In the genomic region with DNA sequence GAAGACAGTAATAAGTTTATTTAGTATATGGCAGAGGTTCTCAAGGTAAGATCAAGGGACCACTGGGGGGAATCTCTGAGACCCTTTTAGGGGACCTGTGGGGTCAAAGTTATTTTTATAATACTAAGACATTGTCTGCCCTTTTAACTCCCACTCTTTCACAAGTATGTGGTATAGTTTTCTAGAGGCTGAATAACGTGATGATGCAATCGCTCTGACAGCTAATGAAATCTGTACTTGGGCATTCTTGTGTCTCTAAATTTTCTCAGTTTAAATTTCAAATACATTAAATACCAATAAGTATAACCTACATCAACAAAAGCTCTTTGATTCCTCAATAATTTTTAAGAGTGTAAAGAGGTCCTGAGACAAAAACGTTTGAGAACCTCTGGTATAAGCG, we compare ENCODE assay signal across 18 cellular contexts.
DNase-seq lines count a peak whose midpoint lies in the region; ATAC-seq, FAIRE-seq and TF ChIP-seq lines count a peak whose summit lies in the region.
"Had no signal": no experiment of that assay in that cellular context is flagged by ENCODE, and none has a peak within 500 bp of the region (broad histone marks: within the 10 kb centered on the region; RNA-seq: fewer than 3 reads in every experiment).

No MANE protein-coding gene starts in this region.

- ATAC-seq in A549 (no peak), HCT116 (no peak), T-helper 17 cell (no peak), HG03442 (IDR thresholded peaks at IDR 0.05; ENCODE audit: unreplicated experiment) (no peak), HG03565 (IDR thresholded peaks at IDR 0.05; ENCODE audit: unreplicated experiment) (no peak)
- ATAC-seq: effector memory CD8-positive, alpha-beta T cell had no signal

- H3K4me1 Mint-ChIP-seq in T-helper 17 cell (peaks cover 10% of the 10 kb centered on the region), endodermal cell (no peaks in the 10 kb centered on the region), Calu3 (ENCODE audit: low read depth, unreplicated experiment) (no peaks in the 10 kb centered on the region)

- H3K27me3 Mint-ChIP-seq in T-helper 17 cell (no peaks in the 10 kb centered on the region), endodermal cell (ENCODE audit: insufficient read depth) (no peaks in the 10 kb centered on the region), Calu3 (ENCODE audit: unreplicated experiment) (no peaks in the 10 kb centered on the region)
- H3K27me3 Mint-ChIP-seq: effector memory CD8-positive, alpha-beta T cell had no signal

- POLR2A ChIA-PET in A549 (lab: Yijun Ruan, JAX), result no interaction called here
- POLR2A ChIA-PET in HCT116 (lab: Charles Lee), result no interaction called here

- no peak for TF ChIP-seq EP300 in A549 (IDR thresholded peaks at IDR 0.05)

- H3K27ac ChIP-seq in A549 (peak overlapping the region; percentile 7 to 38; a peak in 2 of 6 replicates), HCT116 (ENCODE audit: low read depth, low read length) (no peak overlapping the region), endodermal cell (ENCODE audit: low read depth, low read length) (no peak overlapping the region)
- H3K27ac ChIP-seq: vagina had no signal

- peaks cover 6% of the 10 kb centered on the region for H3K36me3 Mint-ChIP-seq in T-helper 17 cell (ENCODE audit: low read depth)
- H3K36me3 Mint-ChIP-seq in endodermal cell (ENCODE audit: low read depth), result peaks cover 4% of the 10 kb centered on the region
- H3K36me3 Mint-ChIP-seq in Calu3 (ENCODE audit: insufficient read depth, unreplicated experiment), result no peaks in the 10 kb centered on the region

- H3K36me3 ChIP-seq in HCT116 (ENCODE audit: control insufficient read depth in 1 of 2, insufficient read depth in 2 of 2, low read length in 2 of 2) (no peaks in the 10 kb centered on the region), endodermal cell (ENCODE audit: control insufficient read depth, insufficient read depth, low read length) (no peaks in the 10 kb centered on the region)
- H3K36me3 ChIP-seq: HAP-1, vagina had no signal

- no peak overlapping the region for H3K4me3 Mint-ChIP-seq in T-helper 17 cell
- no peak overlapping the region for H3K4me3 Mint-ChIP-seq in endodermal cell
- H3K4me3 Mint-ChIP-seq in Calu3 (ENCODE audit: low read depth, unreplicated experiment), result no peak overlapping the region
- H3K4me3 Mint-ChIP-seq: effector memory CD8-positive, alpha-beta T cell; T-helper 2 cell treated with Interferon-gamma antibody and Interleukin-4, amounts not matched to agents 5 μg/mL and 100 μg/mL, for 36 hours had no signal

- no peaks in the 10 kb centered on the region for H4K20me1 ChIP-seq in HCT116 (ENCODE audit: insufficient read depth)

- CTCF ChIA-PET in A549 (lab: Yijun Ruan, JAX) (interaction anchor here (0.7 to 1.3 kb wide), 3 partner anchors 21 to 131 kb away, joined by 3 to 4 read pairs (median 4); no protein-coding TSS in a partner anchor), HCT116 (lab: Charles Lee) (no interaction called here), Calu3 (lab: Charles Lee) (no interaction called here)

- H3K4me1 ChIP-seq in A549 (peaks cover 9% of the 10 kb centered on the region; the same call in 2 of the 3 replicates), HCT116 (ENCODE audit: control insufficient read depth in 1 of 2, insufficient read depth in 2 of 2, low read length in 2 of 2) (no peaks in the 10 kb centered on the region), endodermal cell (ENCODE audit: control insufficient read depth, insufficient read depth, low read length) (no peaks in the 10 kb centered on the region)
- H3K4me1 ChIP-seq: HAP-1, vagina had no signal

- H3K9me3 Mint-ChIP-seq in endodermal cell (no peaks in the 10 kb centered on the region), Calu3 (ENCODE audit: low read depth, unreplicated experiment) (no peaks in the 10 kb centered on the region)
- H3K9me3 Mint-ChIP-seq: effector memory CD8-positive, alpha-beta T cell; T-helper 2 cell treated with Interferon-gamma antibody and Interleukin-4, amounts not matched to agents 5 μg/mL and 100 μg/mL, for 36 hours had no signal

- RAD21 ChIA-PET in HCT116 (lab: Charles Lee; ENCODE audit: low non-redundant PET in 1 of 2, low total read pairs in 2 of 2, uncharacterized antibody in 2 of 2, unreplicated experiment in 2 of 2), result no interaction called here

- H3K4me3 ChIP-seq in A549 (no peak overlapping the region), HCT116 (replicated peaks in 1 of 2; ENCODE audit: low read depth in 1 of 2, low read length in 2 of 2) (no peak overlapping the region), endodermal cell (ENCODE audit: low read length) (no peak overlapping the region)
- H3K4me3 ChIP-seq: HAP-1, vagina had no signal

- H3K79me2 ChIP-seq in HCT116 (ENCODE audit: insufficient read depth, low read length), result no peaks in the 10 kb centered on the region

- H3K4me2 ChIP-seq in A549 (peak overlapping the region; percentile 28; the same call in 2 of the 3 replicates), HCT116 (ENCODE audit: low read length) (no peak overlapping the region)

- 69% methylated on average over 4 of the region's 4 CpGs for WGBS in A549 (ENCODE audit: missing lambda C conversion rate)
- 80 to 100% methylated on average over 2 to 3 of the region's 4 CpGs for WGBS in endodermal cell (ENCODE audit: insufficient coverage in 1 of 2, insufficient read length in 1 of 2), 2 experiments

- H3K9me3 ChIP-seq in A549 (no peaks in the 10 kb centered on the region), HCT116 (ENCODE audit: control insufficient read depth in 1 of 2, insufficient read depth in 1 of 2, low read depth in 1 of 2, low read length in 2 of 2) (no peaks in the 10 kb centered on the region), T-helper 17 cell (ENCODE audit: control insufficient read depth, low read length, poor library complexity, severe bottlenecking) (no peaks in the 10 kb centered on the region), endodermal cell (ENCODE audit: control insufficient read depth, low read length) (no peaks in the 10 kb centered on the region)
- H3K9me3 ChIP-seq: HAP-1, vagina had no signal

- intact Hi-C loops in HCT116 (cut with micrococcal nuclease) (no loop called here), Calu3 (cut with micrococcal nuclease; ENCODE audit: unreplicated experiment) (no loop called here)

- DNase-seq in A549 (ENCODE audit: low read depth in 1 of 2, low spot score in 1 of 2) (no peak), HCT116 (ENCODE audit: low read depth, low spot score) (no peak), T-helper 17 cell (no peak), fibroblast of peridontal ligament (ENCODE audit: extremely low read depth) (peak; percentile 62), endodermal cell (no peak), Calu3 (no peak)
- DNase-seq: activated CD4-positive, alpha-beta T cell treated with anti-CD3 and anti-CD28 coated beads, Interleukin-2, amount 50 U/mL, for 4 hours; activated gamma-delta T cell; effector memory CD8-positive, alpha-beta T cell; NCI-H748 treated with DMSO at 0.1 percent for 48 hours; occipital lobe; stimulated activated naive CD4-positive, alpha-beta T cell had no signal

- BruUV-seq in HCT116 (replicated peaks; lab: Mats Ljungman, UMichigan), result no TSS peak
- no TSS peak for BruUV-seq in Calu3 (replicated peaks; lab: Mats Ljungman, UMichigan)

- TF ChIP-seq CTCF in A549 (IDR thresholded peaks at IDR 0.05) (no peak), HCT116 (IDR thresholded peaks at IDR 0.05 in 2 of 3, conservative IDR thresholded peaks at IDR 0.05 in 1 of 3; ENCODE audit: borderline replicate concordance in 1 of 3, insufficient read depth in 1 of 3, low read depth in 2 of 3, low read length in 2 of 3) (no peak), endodermal cell (conservative IDR thresholded peaks at IDR 0.05) (no peak), Calu3 (IDR thresholded peaks at IDR 0.05; ENCODE audit: unreplicated experiment) (no peak)

- FAIRE-seq in A549 (lab: Jason Lieb, UNC), result no peak
- FAIRE-seq: islet of Langerhans had no signal

- no peak for TF ChIP-seq RAD21 in A549 (conservative IDR thresholded peaks at IDR 0.05 in 1 of 2, IDR thresholded peaks at IDR 0.05 in 1 of 2)
- no peak for TF ChIP-seq RAD21 in HCT116 (IDR thresholded peaks at IDR 0.05; ENCODE audit: low read depth)

- H3K9ac ChIP-seq in HCT116 (ENCODE audit: low read length), result no peak overlapping the region
- no peak overlapping the region for H3K9ac ChIP-seq in endodermal cell (ENCODE audit: extremely low read depth, low read length, poor library complexity, severe bottlenecking)

- H2AFZ ChIP-seq in HCT116 (ENCODE audit: low read depth, low read length, poor library complexity, severe bottlenecking), result no peak overlapping the region

- H3K9me2 ChIP-seq in HCT116 (ENCODE audit: insufficient read depth), result no peaks in the 10 kb centered on the region

- H3K27ac Mint-ChIP-seq in T-helper 17 cell (peak overlapping the region; percentile 3), endodermal cell (no peak overlapping the region), Calu3 (ENCODE audit: unreplicated experiment) (no peak overlapping the region)
- H3K27ac Mint-ChIP-seq: effector memory CD8-positive, alpha-beta T cell; T-helper 2 cell treated with Interferon-gamma antibody and Interleukin-4, amounts not matched to agents 5 μg/mL and 100 μg/mL, for 36 hours had no signal

- TF ChIP-seq POLR2A in A549 (IDR thresholded peaks at IDR 0.05; ENCODE audit: low read length) (no peak), HCT116 (IDR thresholded peaks at IDR 0.05; ENCODE audit: borderline replicate concordance, extremely low read depth, insufficient read depth, insufficient read length) (no peak)

- H3K27me3 ChIP-seq in HCT116 (ENCODE audit: insufficient read depth, low read length) (no peaks in the 10 kb centered on the region), endodermal cell (ENCODE audit: control insufficient read depth, insufficient read depth, low read length, poor library complexity, severe bottlenecking) (no peaks in the 10 kb centered on the region)
- H3K27me3 ChIP-seq: vagina had no signal

TF ChIP-seq in A549, 52 proteins besides CTCF, POLR2A, EP300 and RAD21:
- no peak for TF ChIP-seq RCOR1 (IDR thresholded peaks at IDR 0.05; ENCODE audit: low read depth, low read length)
- peak; percentile 56 to 71; a peak in 2 of 4 replicates for TF ChIP-seq CEBPB (IDR thresholded peaks at IDR 0.05)

TF ChIP-seq in HCT116, 20 proteins besides CTCF, POLR2A, EP300 and RAD21:
- TF ChIP-seq ELF1 (IDR thresholded peaks at IDR 0.05; ENCODE audit: borderline replicate concordance, low read depth) (no peak), CEBPB (IDR thresholded peaks at IDR 0.05; ENCODE audit: low read depth) (peak; percentile 82)
- TF ChIP-seq, protein P1, sequence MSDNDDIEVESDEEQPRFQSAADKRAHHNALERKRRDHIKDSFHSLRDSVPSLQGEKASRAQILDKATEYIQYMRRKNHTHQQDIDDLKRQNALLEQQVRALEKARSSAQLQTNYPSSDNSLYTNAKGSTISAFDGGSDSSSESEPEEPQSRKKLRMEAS (IDR thresholded peaks at IDR 0.05), result no peak
- TF ChIP-seq, protein P2, sequence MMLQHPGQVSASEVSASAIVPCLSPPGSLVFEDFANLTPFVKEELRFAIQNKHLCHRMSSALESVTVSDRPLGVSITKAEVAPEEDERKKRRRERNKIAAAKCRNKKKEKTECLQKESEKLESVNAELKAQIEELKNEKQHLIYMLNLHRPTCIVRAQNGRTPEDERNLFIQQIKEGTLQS (IDR thresholded peaks at IDR 0.05), result peak; percentile 55; the same call in 1 of the 2 replicates
TF ChIP-seq in HCT116: peak in this region for 2.

Comparison
In these comparisons a context has a peak if more than half of its experiments do, and no peak if none do; other contexts are left out.
1. H3K27ac ChIP-seq: peak in A549 (2 of 2); none in HCT116 (single experiment) and endodermal cell (single experiment).
2. Of the 6 proteins assayed by ChIP-seq in both A549 and HCT116: peak only in A549: none; only in HCT116: none; in both: CEBPB; in neither: 5.